14 cellular contexts compared by ENCODE assay signal in the genomic region with DNA sequence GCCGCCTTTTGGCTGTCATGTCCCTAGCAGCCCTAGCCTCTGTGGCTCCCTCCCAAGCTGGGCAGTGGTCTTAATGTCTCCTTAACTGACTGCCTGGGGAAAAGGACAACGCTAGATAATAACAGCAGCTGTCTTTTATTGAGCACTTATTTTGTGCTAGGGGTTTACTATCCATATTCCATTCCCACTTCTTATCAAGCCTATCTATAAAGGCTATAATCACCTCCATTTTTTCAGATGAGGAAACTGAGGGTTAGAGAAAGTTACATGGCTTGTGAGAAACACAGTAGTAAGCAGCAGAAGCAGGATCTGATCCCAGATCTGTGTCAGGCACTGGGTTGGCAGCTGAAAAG. TPM values are rescaled to one million over a fixed set of nuclear protein-coding genes. Genes with fewer than 3 reads are reported as not detected.
DNase-seq lines count a peak whose midpoint lies in the region; ATAC-seq, FAIRE-seq and TF ChIP-seq lines count a peak whose summit lies in the region.
"Had no signal": no experiment of that assay in that cellular context is flagged by ENCODE, and none has a peak within 500 bp of the region (broad histone marks: within the 10 kb centered on the region; RNA-seq: fewer than 3 reads in every experiment).

No MANE protein-coding gene starts in this region.

- no peak for FAIRE-seq in GM12891 (lab: Jason Lieb, UNC)

- H3K36me3 Mint-ChIP-seq in T-helper 1 cell treated with Interleukin-12 subunit alpha and Interleukin-12 subunit beta and Interleukin-4 antibody, amounts not matched to agents 30 μg/mL and 1 μg/mL, for 36 hours (ENCODE audit: low read depth), result peaks cover 39% of the 10 kb centered on the region
- peaks cover 32% of the 10 kb centered on the region for H3K36me3 Mint-ChIP-seq in central memory CD8-positive, alpha-beta T cell (ENCODE audit: insufficient read depth)
- peaks cover 3% of the 10 kb centered on the region for H3K36me3 Mint-ChIP-seq in neural progenitor cell

- no peak for DNase-seq in T-helper 1 cell
- DNase-seq in central memory CD8-positive, alpha-beta T cell (ENCODE audit: low spot score in 2 of 2), result no peak
- no peak for DNase-seq in GM12891 (ENCODE audit: insufficient read length, low spot score)
- no peak for DNase-seq in PC-9
- no peak for DNase-seq in neural progenitor cell (ENCODE audit: low spot score)
- DNase-seq: DMS 273 treated with DMSO at 0.1 percent for 48 hours, hippocampal formation, NCI-H1930, substantia nigra had no signal

- H3K9me3 ChIP-seq in KOPT-K1 (ENCODE audit: insufficient read depth, low read length, poor library complexity, severe bottlenecking) (no peaks in the 10 kb centered on the region), skeletal muscle tissue (ENCODE audit: control insufficient read depth in 3 of 3, low read length in 3 of 3) (no peaks in the 10 kb centered on the region), PC-9 (ENCODE audit: insufficient read depth, low read depth) (no peaks in the 10 kb centered on the region), neural progenitor cell (ENCODE audit: low read depth) (no peaks in the 10 kb centered on the region)
- H3K9me3 ChIP-seq: prostate gland had no signal

- H3K4me1 Mint-ChIP-seq in T-helper 1 cell treated with Interleukin-12 subunit alpha and Interleukin-12 subunit beta and Interleukin-4 antibody, amounts not matched to agents 30 μg/mL and 1 μg/mL, for 36 hours (ENCODE audit: low read depth), result peaks cover 88% of the 10 kb centered on the region
- H3K4me1 Mint-ChIP-seq in central memory CD8-positive, alpha-beta T cell, result peaks cover 88% of the 10 kb centered on the region
- H3K4me1 Mint-ChIP-seq in neural progenitor cell, result peaks cover 68% of the 10 kb centered on the region

- no peak overlapping the region for H3K4me3 ChIP-seq in skeletal muscle tissue (ENCODE audit: low read length in 3 of 3)
- H3K4me3 ChIP-seq in PC-9, result no peak overlapping the region
- H3K4me3 ChIP-seq in neural progenitor cell, result no peak overlapping the region
- H3K4me3 ChIP-seq: prostate gland had no signal

- H4K20me1 ChIP-seq in PC-9 (ENCODE audit: insufficient read depth), result 0 out of 2 replicates have a peak, but pooled peaks cover 3% of the 10 kb centered on the region
- H4K20me1 ChIP-seq in neural progenitor cell (ENCODE audit: low read depth), result peaks cover 6% of the 10 kb centered on the region

- CTCF ChIA-PET in PC-9 (lab: Charles Lee), result interaction anchor here (0.5 to 0.6 kb wide), 2 partner anchors 31 to 176 kb away, joined by 5 to 9 read pairs; no protein-coding TSS in a partner anchor

- H2AFZ ChIP-seq in PC-9 (no peak overlapping the region), neural progenitor cell (replicated peaks) (no peak overlapping the region)

- H3K27me3 ChIP-seq in skeletal muscle tissue (ENCODE audit: control insufficient read depth in 3 of 3, insufficient read depth in 3 of 3, low read length in 3 of 3) (no peaks in the 10 kb centered on the region), PC-9 (ENCODE audit: insufficient read depth, low read depth) (no peaks in the 10 kb centered on the region), neural progenitor cell (no peaks in the 10 kb centered on the region)

- ATAC-seq in central memory CD8-positive, alpha-beta T cell (replicated peaks; ENCODE audit: extremely low read depth, poor library complexity, severe bottlenecking), result no peak

- no peaks in the 10 kb centered on the region for H3K9me3 Mint-ChIP-seq in T-helper 1 cell treated with Interleukin-12 subunit alpha and Interleukin-12 subunit beta and Interleukin-4 antibody, amounts not matched to agents 30 μg/mL and 1 μg/mL, for 36 hours
- no peaks in the 10 kb centered on the region for H3K9me3 Mint-ChIP-seq in central memory CD8-positive, alpha-beta T cell
- H3K9me3 Mint-ChIP-seq in neural progenitor cell, result no peaks in the 10 kb centered on the region

- no peaks in the 10 kb centered on the region for H3K9me2 ChIP-seq in PC-9 (ENCODE audit: insufficient read depth)

- peak overlapping the region; percentile 97 for H3K27ac Mint-ChIP-seq in T-helper 1 cell treated with Interleukin-12 subunit alpha and Interleukin-12 subunit beta and Interleukin-4 antibody, amounts not matched to agents 30 μg/mL and 1 μg/mL, for 36 hours
- H3K27ac Mint-ChIP-seq in central memory CD8-positive, alpha-beta T cell (ENCODE audit: low read depth), result peak overlapping the region; percentile 87
- no peak overlapping the region for H3K27ac Mint-ChIP-seq in neural progenitor cell

- TF ChIP-seq CTCF in PC-9 (conservative IDR thresholded peaks at IDR 0.05), result no peak
- TF ChIP-seq CTCF in neural progenitor cell (IDR thresholded peaks at IDR 0.05), result no peak

- no peak overlapping the region for H3K4me3 Mint-ChIP-seq in T-helper 1 cell treated with Interleukin-12 subunit alpha and Interleukin-12 subunit beta and Interleukin-4 antibody, amounts not matched to agents 30 μg/mL and 1 μg/mL, for 36 hours
- H3K4me3 Mint-ChIP-seq in central memory CD8-positive, alpha-beta T cell, result peak overlapping the region; percentile 66
- H3K4me3 Mint-ChIP-seq in neural progenitor cell, result no peak overlapping the region

- no peak overlapping the region for H3K9ac ChIP-seq in skeletal muscle tissue (ENCODE audit: low read depth in 1 of 3, low read length in 3 of 3)
- no peak overlapping the region for H3K9ac ChIP-seq in neural progenitor cell

- H3K36me3 ChIP-seq in KOPT-K1 (ENCODE audit: insufficient read depth, low read length), result peaks cover 23% of the 10 kb centered on the region
- peaks cover 6 to 10% (median 8%) of the 10 kb centered on the region in 3 donors for H3K36me3 ChIP-seq in skeletal muscle tissue (ENCODE audit: control insufficient read depth in 3 of 3, insufficient read depth in 3 of 3, low read length in 3 of 3)
- no peaks in the 10 kb centered on the region for H3K36me3 ChIP-seq in PC-9 (ENCODE audit: low read depth)
- H3K36me3 ChIP-seq in neural progenitor cell, result no peaks in the 10 kb centered on the region
- H3K36me3 ChIP-seq: prostate gland had no signal

- peak overlapping the region; percentile 99 for H3K27ac ChIP-seq in KOPT-K1 (ENCODE audit: low read depth, low read length, poor library complexity, severe bottlenecking)
- peak overlapping the region; percentile 74 for H3K27ac ChIP-seq in skeletal muscle tissue (ENCODE audit: low read depth, low read length)
- no peak overlapping the region for H3K27ac ChIP-seq in PC-9
- no peak overlapping the region for H3K27ac ChIP-seq in neural progenitor cell
- H3K27ac ChIP-seq: prostate gland had no signal

- H3F3A ChIP-seq in PC-9 (ENCODE audit: insufficient read depth, low read depth), result peaks cover 2% of the 10 kb centered on the region; the same call in 1 of the 2 replicates
- peaks cover 18% of the 10 kb centered on the region for H3F3A ChIP-seq in neural progenitor cell (ENCODE audit: low read depth)

- intact Hi-C loops in PC-9 (cut with micrococcal nuclease; ENCODE audit: unreplicated experiment), result no loop called here

- peaks cover 55 to 92% (median 70%) of the 10 kb centered on the region in 3 donors for H3K4me1 ChIP-seq in skeletal muscle tissue (ENCODE audit: control insufficient read depth in 3 of 3, insufficient read depth in 3 of 3, low read length in 3 of 3)
- H3K4me1 ChIP-seq in PC-9 (replicated peaks; ENCODE audit: insufficient read depth), result peaks cover 9% of the 10 kb centered on the region
- H3K4me1 ChIP-seq in neural progenitor cell, result peaks cover 37% of the 10 kb centered on the region

- BruUV-seq in PC-9 (replicated peaks; lab: Mats Ljungman, UMichigan), result no TSS peak

- no peak overlapping the region for H3K4me2 ChIP-seq in PC-9
- no peak overlapping the region for H3K4me2 ChIP-seq in neural progenitor cell

- H3K27me3 Mint-ChIP-seq in T-helper 1 cell treated with Interleukin-12 subunit alpha and Interleukin-12 subunit beta and Interleukin-4 antibody, amounts not matched to agents 30 μg/mL and 1 μg/mL, for 36 hours (ENCODE audit: low read depth), result no peaks in the 10 kb centered on the region
- no peaks in the 10 kb centered on the region for H3K27me3 Mint-ChIP-seq in central memory CD8-positive, alpha-beta T cell
- peaks cover 10% of the 10 kb centered on the region for H3K27me3 Mint-ChIP-seq in neural progenitor cell (ENCODE audit: insufficient read depth, low read depth)

- POLR2A ChIA-PET in PC-9 (lab: Charles Lee; ENCODE audit: unreplicated experiment), result no interaction called here

- TF ChIP-seq POLR2A in GM12891 (IDR thresholded peaks at IDR 0.05; ENCODE audit: low read depth, low read length), result no peak

- peaks cover 2% of the 10 kb centered on the region; the same call in 1 of the 2 replicates for H3K79me2 ChIP-seq in PC-9 (ENCODE audit: low read depth)
- H3K79me2 ChIP-seq in neural progenitor cell (ENCODE audit: low read depth), result peaks cover 11% of the 10 kb centered on the region

TF ChIP-seq in GM12891, 5 proteins besides CTCF, POLR2A, EP300 and RAD21:
- TF ChIP-seq POU2F2 (IDR thresholded peaks at IDR 0.05; ENCODE audit: low read depth, low read length) (no peak), TAF1 (IDR thresholded peaks at IDR 0.05; ENCODE audit: low read depth, low read length) (no peak), PAX5 (IDR thresholded peaks at IDR 0.05; ENCODE audit: insufficient read depth, low read length, severe bottlenecking) (no peak), SPI1 (IDR thresholded peaks at IDR 0.05; ENCODE audit: low read depth, low read length) (no peak), POLR2AphosphoS5 (IDR thresholded peaks at IDR 0.05; ENCODE audit: low read depth, low read length) (no peak)

RNA-seq across cellular contexts. Expression of a gene that starts 6.2 kb away (rescaled TPM):
- 4.2 TPM for total RNA-seq in skeletal muscle tissue
- polyA plus RNA-seq in GM12891 (2012; ENCODE audit: low read depth, missing spikeins), result 92.2 TPM
- total RNA-seq in PC-9 (2021), result 168 and 206 TPM in 2 replicates
- 15.6 and 41.9 TPM in 2 replicates for total RNA-seq in neural progenitor cell (ENCODE audit: low replicate concordance)

RNA-seq across cellular contexts. Expression of a gene that starts 20.4 kb away (rescaled TPM):
- total RNA-seq in skeletal muscle tissue (2.1 TPM), PC-9 (2021) (57.2 and 59.9 TPM in 2 replicates), neural progenitor cell (ENCODE audit: low replicate concordance) (5.9 and 10.2 TPM in 2 replicates)
- 12.8 TPM for polyA plus RNA-seq in GM12891 (2012; ENCODE audit: low read depth, missing spikeins)

RNA-seq across cellular contexts. Expression of a gene that starts 31.7 kb away (rescaled TPM):
- total RNA-seq in skeletal muscle tissue (not detected), PC-9 (2021) (1.2 TPM in 1 of 2 replicates, not detected in the other), neural progenitor cell (ENCODE audit: low replicate concordance) (2.5 and 7.3 TPM in 2 replicates)
- polyA plus RNA-seq in GM12891 (2012; ENCODE audit: low read depth, missing spikeins), result 874 TPM
- total RNA-seq: LHCN-M2 had no signal

RNA-seq across cellular contexts. Expression of a gene that starts 52.0 kb away (rescaled TPM):
- total RNA-seq in skeletal muscle tissue (25.1 TPM), PC-9 (2021) (34.0 and 42.5 TPM in 2 replicates), neural progenitor cell (ENCODE audit: low replicate concordance) (41.4 and 54.1 TPM in 2 replicates)
- 7.4 TPM for polyA plus RNA-seq in GM12891 (2012; ENCODE audit: low read depth, missing spikeins)

Comparison
In these comparisons a context has a peak if more than half of its experiments do, and no peak if none do; other contexts are left out.
1. H3K27ac ChIP-seq: peak in KOPT-K1 (single experiment) and skeletal muscle tissue (single experiment); none in PC-9 (single experiment) and neural progenitor cell (single experiment).